24 cellular contexts compared by ENCODE assay signal in genomic region chr11:47914743-47915142, GRCh38.
DNase-seq lines count a peak whose midpoint lies in the region; ATAC-seq and TF ChIP-seq lines count a peak whose summit lies in the region.
"Had no signal": no experiment of that assay in that cellular context is flagged by ENCODE, and none has a peak within 500 bp of the region (broad histone marks: within the 10 kb centered on the region; RNA-seq: fewer than 3 reads in every experiment).

No MANE protein-coding gene starts in this region.

- CTCF ChIA-PET in CD4-positive, alpha-beta memory T cell (lab: Charles Lee; ENCODE audit: partially characterized antibody) = interaction anchor here (1.1 to 2.5 kb wide), 2 partner anchors 19 to 20 kb away, joined by 3 to 8 read pairs; no protein-coding TSS in a partner anchor
- CTCF ChIA-PET in activated CD4-positive, alpha-beta T cell treated with anti-CD3 and anti-CD28 coated beads for 36 hours (lab: Charles Lee) = no interaction called here

- H3K9me3 Mint-ChIP-seq in CD4-positive, alpha-beta memory T cell = no peaks in the 10 kb centered on the region
- H3K9me3 Mint-ChIP-seq in activated CD4-positive, alpha-beta T cell treated with anti-CD3 and anti-CD28 coated beads for 36 hours (ENCODE audit: low read depth) = no peaks in the 10 kb centered on the region
- H3K9me3 Mint-ChIP-seq: activated B cell treated with CpG ODN at 0.5 μM for 24 hours; activated naive CD4-positive, alpha-beta T cell treated with anti-CD3 and anti-CD28 coated beads, Interleukin-2, amount 10 ng/mL, durations not matched to agents 7 days and 5 days; central memory CD8-positive, alpha-beta T cell; H9; natural killer cell treated with Interleukin-12 subunit alpha and Interleukin-12 subunit beta and Interleukin-15 and Interleukin-18, amount 100 ng/mL, for 72 hours; T-helper 2 cell treated with Interferon-gamma antibody and Interleukin-4, amounts not matched to agents 5 μg/mL and 100 μg/mL, for 36 hours had no signal

- POLR2A ChIA-PET in CD4-positive, alpha-beta memory T cell (lab: Charles Lee; ENCODE audit: partially characterized antibody) = interaction anchor here (0.6 kb wide), 1 partner anchor 50 kb away, joined by 4 read pairs; no protein-coding TSS in a partner anchor
- POLR2A ChIA-PET in activated CD4-positive, alpha-beta T cell treated with anti-CD3 and anti-CD28 coated beads for 36 hours (lab: Charles Lee) = no interaction called here

- no peaks in the 10 kb centered on the region for H3K9me2 ChIP-seq in neural cell (ENCODE audit: insufficient read depth, low read length)

- peak overlapping the region; percentile 22 for H3K27ac ChIP-seq in CD4-positive, alpha-beta memory T cell (ENCODE audit: low read depth, low read length)
- peak overlapping the region; percentile 42 for H3K27ac ChIP-seq in neural cell (ENCODE audit: low read length)
- H3K27ac ChIP-seq in caudate nucleus (ENCODE audit: low read depth, low read length) = no peak overlapping the region
- H3K27ac ChIP-seq: Peyer's patch, SJCRH30 had no signal

- H4K20me1 ChIP-seq in neural cell (ENCODE audit: insufficient read depth) = no peaks in the 10 kb centered on the region

- no peak overlapping the region for H3K4me3 ChIP-seq in CD4-positive, alpha-beta memory T cell (ENCODE audit: low read length in 2 of 2)
- H3K4me3 ChIP-seq in neural cell (ENCODE audit: low read length) = no peak overlapping the region
- H3K4me3 ChIP-seq: Peyer's patch, SJCRH30 had no signal

- TF ChIP-seq EP300 in neural cell (conservative IDR thresholded peaks at IDR 0.05; ENCODE audit: poor library complexity, severe bottlenecking) = peak; percentile 19

- DNase-seq in CD4-positive, alpha-beta memory T cell = no peak
- DNase-seq in NCI-H69 (lab: John Stamatoyannopoulos, UW) (peak; percentile 43), dermis blood vessel endothelial cell (peak; percentile 58), caudate nucleus (lab: John Stamatoyannopoulos, UW) (no peak)
- DNase-seq in activated CD4-positive, alpha-beta T cell treated with anti-CD3 and anti-CD28 coated beads for 36 hours = no peak
- DNase-seq: activated B cell treated with CpG ODN at 0.5 μM for 24 hours; activated T-cell treated with anti-CD3 and anti-CD28 coated beads, Interleukin-2, amount 50 U/mL, for 1 hour; anterior cingulate cortex; foreskin melanocyte; H9; islet precursor cell; mesendoderm; NCI-H2227 treated with DMSO at 0.1 percent for 48 hours; SJCRH30 had no signal

- no peak overlapping the region for H3K9ac ChIP-seq in neural cell (ENCODE audit: low read length)

- no peaks in the 10 kb centered on the region for H3K27me3 Mint-ChIP-seq in CD4-positive, alpha-beta memory T cell
- H3K27me3 Mint-ChIP-seq in activated CD4-positive, alpha-beta T cell treated with anti-CD3 and anti-CD28 coated beads for 36 hours = no peaks in the 10 kb centered on the region
- H3K27me3 Mint-ChIP-seq: activated B cell treated with CpG ODN at 0.5 μM for 24 hours; central memory CD8-positive, alpha-beta T cell; natural killer cell treated with Interleukin-12 subunit alpha and Interleukin-12 subunit beta and Interleukin-15 and Interleukin-18, amount 100 ng/mL, for 72 hours; progenitor cell of endocrine pancreas had no signal

- H3K4me2 ChIP-seq in neural cell (ENCODE audit: low read length) = no peak overlapping the region

- H3F3A ChIP-seq in neural cell (ENCODE audit: insufficient read depth, low read length, poor library complexity, severe bottlenecking) = no peaks in the 10 kb centered on the region

- H3K4me3 Mint-ChIP-seq in CD4-positive, alpha-beta memory T cell = peak overlapping the region in 2 of 8 donors; percentile 18 to 79
- H3K4me3 Mint-ChIP-seq in activated CD4-positive, alpha-beta T cell treated with anti-CD3 and anti-CD28 coated beads for 36 hours = no peak overlapping the region
- H3K4me3 Mint-ChIP-seq: activated B cell treated with CpG ODN at 0.5 μM for 24 hours; activated CD8-positive, alpha-beta T cell treated with anti-CD3 and anti-CD28 coated beads, Interleukin-2, amount 10 ng/mL, durations not matched to agents 7 days and 5 days; activated naive CD4-positive, alpha-beta T cell treated with anti-CD3 and anti-CD28 coated beads, Interleukin-2, amount 10 ng/mL, durations not matched to agents 7 days and 5 days; central memory CD8-positive, alpha-beta T cell; H9; natural killer cell treated with Interleukin-12 subunit alpha and Interleukin-12 subunit beta and Interleukin-15 and Interleukin-18, amount 100 ng/mL, for 72 hours; T-helper 2 cell treated with Interferon-gamma antibody and Interleukin-4, amounts not matched to agents 5 μg/mL and 100 μg/mL, for 36 hours had no signal

- H3K9me3 ChIP-seq in CD4-positive, alpha-beta memory T cell (ENCODE audit: control insufficient read depth in 1 of 2, low read length in 2 of 2) = no peaks in the 10 kb centered on the region
- H3K9me3 ChIP-seq in neural cell (ENCODE audit: low read length) = no peaks in the 10 kb centered on the region
- H3K9me3 ChIP-seq: Peyer's patch, SJCRH30 had no signal

- no peak for ATAC-seq in activated CD4-positive, alpha-beta T cell treated with anti-CD3 and anti-CD28 coated beads for 36 hours
- ATAC-seq in GM21526 (IDR thresholded peaks at IDR 0.05; ENCODE audit: low FRiP score, unreplicated experiment) (no peak), GM21515 (IDR thresholded peaks at IDR 0.05; ENCODE audit: unreplicated experiment) (no peak)
- ATAC-seq: natural killer cell treated with Interleukin-12 subunit alpha and Interleukin-12 subunit beta and Interleukin-15 and Interleukin-18, amount 100 ng/mL, for 72 hours had no signal

- peaks cover 40 to 78% (median 58%) of the 10 kb centered on the region in 4 donors for H3K4me1 Mint-ChIP-seq in CD4-positive, alpha-beta memory T cell
- H3K4me1 Mint-ChIP-seq in activated CD4-positive, alpha-beta T cell treated with anti-CD3 and anti-CD28 coated beads for 36 hours = peaks cover 39% of the 10 kb centered on the region

- intact Hi-C loops in CD4-positive, alpha-beta memory T cell (cut with micrococcal nuclease) = loop anchor here (5.0 kb wide), 1 partner anchor 52 kb away; no protein-coding TSS in a partner anchor
- intact Hi-C loops in activated CD4-positive, alpha-beta T cell treated with anti-CD3 and anti-CD28 coated beads for 36 hours (cut with DNase I, micrococcal nuclease) = no loop called here

- peak overlapping the region in 5 of 7 donors; percentile 15 to 89 (median 87) for H3K27ac Mint-ChIP-seq in CD4-positive, alpha-beta memory T cell
- H3K27ac Mint-ChIP-seq in activated CD4-positive, alpha-beta T cell treated with anti-CD3 and anti-CD28 coated beads for 36 hours = no peak overlapping the region
- H3K27ac Mint-ChIP-seq: activated CD8-positive, alpha-beta T cell treated with anti-CD3 and anti-CD28 coated beads, Interleukin-2, amount 10 ng/mL, durations not matched to agents 7 days and 5 days; activated naive CD4-positive, alpha-beta T cell treated with anti-CD3 and anti-CD28 coated beads, Interleukin-2, amount 10 ng/mL, durations not matched to agents 7 days and 5 days; natural killer cell treated with Interleukin-12 subunit alpha and Interleukin-12 subunit beta and Interleukin-15 and Interleukin-18, amount 100 ng/mL, for 72 hours; progenitor cell of endocrine pancreas; T-helper 2 cell treated with Interferon-gamma antibody and Interleukin-4, amounts not matched to agents 5 μg/mL and 100 μg/mL, for 36 hours had no signal

- no peaks in the 10 kb centered on the region for H3K27me3 ChIP-seq in CD4-positive, alpha-beta memory T cell (ENCODE audit: insufficient read depth, low read length)
- H3K27me3 ChIP-seq in neural cell (ENCODE audit: insufficient read depth, low read depth, low read length) = no peaks in the 10 kb centered on the region
- H3K27me3 ChIP-seq: Peyer's patch, SJCRH30 had no signal

- H3K79me2 ChIP-seq in neural cell (replicated peaks; ENCODE audit: insufficient read depth, low read length) = no peaks in the 10 kb centered on the region

- peaks cover 51% of the 10 kb centered on the region for H3K4me1 ChIP-seq in CD4-positive, alpha-beta memory T cell (ENCODE audit: insufficient read depth, low read length)

- H3K36me3 Mint-ChIP-seq in CD4-positive, alpha-beta memory T cell = no peaks in the 10 kb centered on the region
- H3K36me3 Mint-ChIP-seq in activated CD4-positive, alpha-beta T cell treated with anti-CD3 and anti-CD28 coated beads for 36 hours (ENCODE audit: low read depth) = no peaks in the 10 kb centered on the region
- H3K36me3 Mint-ChIP-seq: activated naive CD4-positive, alpha-beta T cell treated with anti-CD3 and anti-CD28 coated beads, Interleukin-2, amount 10 ng/mL, durations not matched to agents 7 days and 5 days; natural killer cell treated with Interleukin-12 subunit alpha and Interleukin-12 subunit beta and Interleukin-15 and Interleukin-18, amount 100 ng/mL, for 72 hours had no signal

- no peaks in the 10 kb centered on the region for H3K36me3 ChIP-seq in CD4-positive, alpha-beta memory T cell (ENCODE audit: insufficient read depth, low read length)
- H3K36me3 ChIP-seq in neural cell (ENCODE audit: insufficient read depth, low read length) = no peaks in the 10 kb centered on the region
- H3K36me3 ChIP-seq: Peyer's patch, SJCRH30 had no signal

- no peak for TF ChIP-seq RAD21 in neural cell (conservative IDR thresholded peaks at IDR 0.05)

- H2AFZ ChIP-seq in neural cell (ENCODE audit: low read depth, low read length) = no peak overlapping the region

- no peak for TF ChIP-seq CTCF in neural cell (IDR thresholded peaks at IDR 0.05; ENCODE audit: poor library complexity, severe bottlenecking)

TF ChIP-seq in neural cell, 6 proteins besides CTCF, POLR2A, EP300 and RAD21:
- peak; percentile 21 for TF ChIP-seq POLR2AphosphoS5 (IDR thresholded peaks at IDR 0.05)
- TF ChIP-seq MXI1 (conservative IDR thresholded peaks at IDR 0.05; ENCODE audit: poor library complexity, severe bottlenecking) = no peak

Comparison
In these comparisons a context has a peak if more than half of its experiments do, and no peak if none do; other contexts are left out.
1. DNase-seq: peak in NCI-H69 (single experiment) and dermis blood vessel endothelial cell (single experiment); none in CD4-positive, alpha-beta memory T cell (0 of 5), caudate nucleus (0 of 61) and activated CD4-positive, alpha-beta T cell treated with anti-CD3 and anti-CD28 coated beads for 36 hours (single experiment).